7 cellular contexts compared by ENCODE assay signal in genomic region chr1:156082111-156083091, GRCh38. TPM values are rescaled to one million over a fixed set of nuclear protein-coding genes. Genes with fewer than 3 reads are reported as not detected.
DNase-seq lines count a peak whose midpoint lies in the region; ATAC-seq, FAIRE-seq and TF ChIP-seq lines count a peak whose summit lies in the region.

Gene MEX3A (minus strand): TSS chr1:156082465. CDS start chr1:156081998, 467 bp downstream.

- H3K27me3 ChIP-seq in parathyroid adenoma (ENCODE audit: control insufficient read depth, insufficient read depth, low read length), result no peaks in the 10 kb centered on the region

- peak; percentile 73 for FAIRE-seq in GM18507 (lab: Jason Lieb, UNC)

- H3K4me1 ChIP-seq in parathyroid adenoma, result no peaks in the 10 kb centered on the region

- H3K79me2 ChIP-seq in parathyroid adenoma, result no peaks in the 10 kb centered on the region

- H3K4me3 ChIP-seq in parathyroid adenoma (ENCODE audit: low read depth, low read length), result peak within 1 kb of the TSS; percentile 67

- intact Hi-C loops in left cardiac atrium (cut with DNase I), result no loop called here

- TF ChIP-seq CTCF in parathyroid adenoma (IDR thresholded peaks at IDR 0.05), result no peak

- DNase-seq in GM18507 (ENCODE audit: extremely low spot score, insufficient read length, low read depth) (no peak), NCI-H1105 (lab: John Stamatoyannopoulos, UW) (peak; percentile 78), SW480 (ENCODE audit: low spot score) (peak; percentile 66), amniotic epithelial cell (ENCODE audit: low read depth) (peak; percentile 61), left cardiac atrium (peak; percentile 80)

- ATAC-seq in left cardiac atrium, result peak; percentile 88 to 91
- no peak for ATAC-seq in HG02763 (IDR thresholded peaks at IDR 0.05; ENCODE audit: unreplicated experiment)

- H3K36me3 ChIP-seq in parathyroid adenoma (ENCODE audit: control insufficient read depth, insufficient read depth, low read length), result no peaks in the 10 kb centered on the region

- no peak within 1 kb of the TSS for H3K9ac ChIP-seq in parathyroid adenoma

- H3K27ac ChIP-seq in parathyroid adenoma, result no peak within 1 kb of the TSS

- peak within 1 kb of the TSS; percentile 83 for H2AFZ ChIP-seq in parathyroid adenoma

- peak within 1 kb of the TSS; percentile 85 for H3K4me2 ChIP-seq in parathyroid adenoma (ENCODE audit: low read length)

- no peaks in the 10 kb centered on the region for H3K9me3 ChIP-seq in parathyroid adenoma (ENCODE audit: control insufficient read depth, low read length)

RNA-seq across cellular contexts. Expression of gene MEX3A, which starts in this region (rescaled TPM):
- under 1 TPM; 0.15 to 0.42 TPM for total RNA-seq in left cardiac atrium

Comparison
In these comparisons a context has a peak if more than half of its experiments do, and no peak if none do; other contexts are left out.
1. Peak in DNase-seq and ATAC-seq in left cardiac atrium; RNA of the gene not detected or under 1 TPM.